Comparison of ENCODE assay signal across 1 cellular context in genomic region chr5:125719681-125720676, GRCh38.
TF ChIP-seq lines count a peak whose summit lies in the region.

No MANE protein-coding gene starts in this region.

TF ChIP-seq in HepG2, 621 proteins besides CTCF, POLR2A, EP300 and RAD21 (continued from another document and continues in another):
- TF ChIP-seq TEF (CRISPR knock-in tag; IDR thresholded peaks at IDR 0.05) = peak; percentile 29; the same call in 1 of the 2 replicates
- no peak for TF ChIP-seq FUBP1 (CRISPR knock-in tag; IDR thresholded peaks at IDR 0.05; ENCODE audit: borderline replicate concordance)
- TF ChIP-seq ZFP36 (IDR thresholded peaks at IDR 0.05; ENCODE audit: borderline replicate concordance, low read depth, low read length, partially characterized antibody) = no peak
- TF ChIP-seq RCOR2 (CRISPR knock-in tag; IDR thresholded peaks at IDR 0.05) = peak; percentile 26; the same call in 1 of the 2 replicates
- peak; percentile 26; the same call in 1 of the 2 replicates for TF ChIP-seq ZNF331 (CRISPR knock-in tag; IDR thresholded peaks at IDR 0.05)
- TF ChIP-seq, protein P1, sequence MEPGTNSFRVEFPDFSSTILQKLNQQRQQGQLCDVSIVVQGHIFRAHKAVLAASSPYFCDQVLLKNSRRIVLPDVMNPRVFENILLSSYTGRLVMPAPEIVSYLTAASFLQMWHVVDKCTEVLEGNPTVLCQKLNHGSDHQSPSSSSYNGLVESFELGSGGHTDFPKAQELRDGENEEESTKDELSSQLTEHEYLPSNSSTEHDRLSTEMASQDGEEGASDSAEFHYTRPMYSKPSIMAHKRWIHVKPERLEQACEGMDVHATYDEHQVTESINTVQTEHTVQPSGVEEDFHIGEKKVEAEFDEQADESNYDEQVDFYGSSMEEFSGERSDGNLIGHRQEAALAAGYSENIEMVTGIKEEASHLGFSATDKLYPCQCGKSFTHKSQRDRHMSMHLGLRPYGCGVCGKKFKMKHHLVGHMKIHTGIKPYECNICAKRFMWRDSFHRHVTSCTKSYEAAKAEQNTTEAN (CRISPR knock-in tag; conservative IDR thresholded peaks at IDR 0.05) = peak; percentile 64
- no peak for TF ChIP-seq EED (CRISPR knock-in tag; IDR thresholded peaks at IDR 0.05)
- peak; percentile 71 for TF ChIP-seq ZMYM4 (CRISPR knock-in tag; IDR thresholded peaks at IDR 0.05)
- no peak for TF ChIP-seq SOX6 (IDR thresholded peaks at IDR 0.05)
- peak; percentile 79 for TF ChIP-seq SOX6 (CRISPR knock-in tag; IDR thresholded peaks at IDR 0.05)
- TF ChIP-seq ZNF607 (CRISPR knock-in tag; IDR thresholded peaks at IDR 0.05; ENCODE audit: borderline replicate concordance) = no peak
- TF ChIP-seq RFX1 (IDR thresholded peaks at IDR 0.05) = no peak
- peak; percentile 54 for TF ChIP-seq FOXA3 (CRISPR knock-in tag; IDR thresholded peaks at IDR 0.05)
- TF ChIP-seq, protein P2, sequence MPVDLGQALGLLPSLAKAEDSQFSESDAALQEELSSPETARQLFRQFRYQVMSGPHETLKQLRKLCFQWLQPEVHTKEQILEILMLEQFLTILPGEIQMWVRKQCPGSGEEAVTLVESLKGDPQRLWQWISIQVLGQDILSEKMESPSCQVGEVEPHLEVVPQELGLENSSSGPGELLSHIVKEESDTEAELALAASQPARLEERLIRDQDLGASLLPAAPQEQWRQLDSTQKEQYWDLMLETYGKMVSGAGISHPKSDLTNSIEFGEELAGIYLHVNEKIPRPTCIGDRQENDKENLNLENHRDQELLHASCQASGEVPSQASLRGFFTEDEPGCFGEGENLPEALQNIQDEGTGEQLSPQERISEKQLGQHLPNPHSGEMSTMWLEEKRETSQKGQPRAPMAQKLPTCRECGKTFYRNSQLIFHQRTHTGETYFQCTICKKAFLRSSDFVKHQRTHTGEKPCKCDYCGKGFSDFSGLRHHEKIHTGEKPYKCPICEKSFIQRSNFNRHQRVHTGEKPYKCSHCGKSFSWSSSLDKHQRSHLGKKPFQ (CRISPR knock-in tag; IDR thresholded peaks at IDR 0.05; ENCODE audit: insufficient replicate concordance) = no peak
- 0 out of 2 replicates have a peak, but pooled peaks have one; percentile 55 for TF ChIP-seq ZNF317 (CRISPR knock-in tag; IDR thresholded peaks at IDR 0.05)
- no peak for TF ChIP-seq STAT6 (CRISPR knock-in tag; IDR thresholded peaks at IDR 0.05; ENCODE audit: borderline replicate concordance)
- no peak for TF ChIP-seq DNMT1 (CRISPR knock-in tag; IDR thresholded peaks at IDR 0.05)
- TF ChIP-seq NCOA5 (CRISPR knock-in tag; IDR thresholded peaks at IDR 0.05) = no peak
- no peak for TF ChIP-seq SNRNP70 (IDR thresholded peaks at IDR 0.05; ENCODE audit: low read depth, low read length)
- TF ChIP-seq ZNF7 (CRISPR knock-in tag; IDR thresholded peaks at IDR 0.05) = no peak
- TF ChIP-seq THYN1 (CRISPR knock-in tag; IDR thresholded peaks at IDR 0.05; ENCODE audit: borderline replicate concordance, low read depth) = no peak
- TF ChIP-seq HNF4A (CRISPR knock-in tag; IDR thresholded peaks at IDR 0.05) = peak; percentile 86
- TF ChIP-seq ZNF556 (CRISPR knock-in tag; IDR thresholded peaks at IDR 0.05; ENCODE audit: borderline replicate concordance) = 0 out of 2 replicates have a peak, but pooled peaks have one; percentile 49
- TF ChIP-seq GTF3A (CRISPR knock-in tag; conservative IDR thresholded peaks at IDR 0.05) = no peak
- no peak for TF ChIP-seq RORA (CRISPR knock-in tag; IDR thresholded peaks at IDR 0.05)
- TF ChIP-seq ZNF264 (CRISPR knock-in tag; IDR thresholded peaks at IDR 0.05) = peak; percentile 63; the same call in 1 of the 2 replicates
- TF ChIP-seq SRY (CRISPR knock-in tag; IDR thresholded peaks at IDR 0.05) = no peak
- no peak for TF ChIP-seq SAFB2 (CRISPR knock-in tag; IDR thresholded peaks at IDR 0.05; ENCODE audit: borderline replicate concordance, low read depth)
- peak; percentile 38; the same call in 1 of the 2 replicates for TF ChIP-seq HNF4G (IDR thresholded peaks at IDR 0.05; ENCODE audit: borderline replicate concordance, low read depth, low read length)
- TF ChIP-seq HNF4G (CRISPR knock-in tag; IDR thresholded peaks at IDR 0.05; ENCODE audit: borderline replicate concordance, low read depth) = no peak
- TF ChIP-seq PAF1 (CRISPR knock-in tag; IDR thresholded peaks at IDR 0.05) = no peak
- no peak for TF ChIP-seq CCDC6 (CRISPR knock-in tag; IDR thresholded peaks at IDR 0.05)
- TF ChIP-seq CBX5 (CRISPR knock-in tag; IDR thresholded peaks at IDR 0.05; ENCODE audit: borderline replicate concordance) = no peak
- no peak for TF ChIP-seq ZNF598 (CRISPR knock-in tag; IDR thresholded peaks at IDR 0.05; ENCODE audit: borderline replicate concordance)
- 0 out of 2 replicates have a peak, but pooled peaks have one; percentile 56 for TF ChIP-seq RFXAP (CRISPR knock-in tag; IDR thresholded peaks at IDR 0.05; ENCODE audit: borderline replicate concordance)
- peak; percentile 68 for TF ChIP-seq YY1 (IDR thresholded peaks at IDR 0.05; ENCODE audit: insufficient read depth, insufficient replicate concordance, low read depth, low read length)
- peak; percentile 89 for TF ChIP-seq SIX1 (CRISPR knock-in tag; IDR thresholded peaks at IDR 0.05; ENCODE audit: borderline replicate concordance)
- TF ChIP-seq MTA3 (CRISPR knock-in tag; IDR thresholded peaks at IDR 0.05) = no peak
- TF ChIP-seq, protein P3, sequence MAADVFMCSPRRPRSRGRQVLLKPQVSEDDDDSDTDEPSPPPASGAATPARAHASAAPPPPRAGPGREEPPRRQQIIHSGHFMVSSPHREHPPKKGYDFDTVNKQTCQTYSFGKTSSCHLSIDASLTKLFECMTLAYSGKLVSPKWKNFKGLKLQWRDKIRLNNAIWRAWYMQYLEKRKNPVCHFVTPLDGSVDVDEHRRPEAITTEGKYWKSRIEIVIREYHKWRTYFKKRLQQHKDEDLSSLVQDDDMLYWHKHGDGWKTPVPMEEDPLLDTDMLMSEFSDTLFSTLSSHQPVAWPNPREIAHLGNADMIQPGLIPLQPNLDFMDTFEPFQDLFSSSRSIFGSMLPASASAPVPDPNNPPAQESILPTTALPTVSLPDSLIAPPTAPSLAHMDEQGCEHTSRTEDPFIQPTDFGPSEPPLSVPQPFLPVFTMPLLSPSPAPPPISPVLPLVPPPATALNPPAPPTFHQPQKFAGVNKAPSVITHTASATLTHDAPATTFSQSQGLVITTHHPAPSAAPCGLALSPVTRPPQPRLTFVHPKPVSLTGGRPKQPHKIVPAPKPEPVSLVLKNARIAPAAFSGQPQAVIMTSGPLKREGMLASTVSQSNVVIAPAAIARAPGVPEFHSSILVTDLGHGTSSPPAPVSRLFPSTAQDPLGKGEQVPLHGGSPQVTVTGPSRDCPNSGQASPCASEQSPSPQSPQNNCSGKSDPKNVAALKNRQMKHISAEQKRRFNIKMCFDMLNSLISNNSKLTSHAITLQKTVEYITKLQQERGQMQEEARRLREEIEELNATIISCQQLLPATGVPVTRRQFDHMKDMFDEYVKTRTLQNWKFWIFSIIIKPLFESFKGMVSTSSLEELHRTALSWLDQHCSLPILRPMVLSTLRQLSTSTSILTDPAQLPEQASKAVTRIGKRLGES (CRISPR knock-in tag; IDR thresholded peaks at IDR 0.05; ENCODE audit: borderline replicate concordance) = 0 out of 2 replicates have a peak, but pooled peaks have one; percentile 39
- TF ChIP-seq, protein P4, sequence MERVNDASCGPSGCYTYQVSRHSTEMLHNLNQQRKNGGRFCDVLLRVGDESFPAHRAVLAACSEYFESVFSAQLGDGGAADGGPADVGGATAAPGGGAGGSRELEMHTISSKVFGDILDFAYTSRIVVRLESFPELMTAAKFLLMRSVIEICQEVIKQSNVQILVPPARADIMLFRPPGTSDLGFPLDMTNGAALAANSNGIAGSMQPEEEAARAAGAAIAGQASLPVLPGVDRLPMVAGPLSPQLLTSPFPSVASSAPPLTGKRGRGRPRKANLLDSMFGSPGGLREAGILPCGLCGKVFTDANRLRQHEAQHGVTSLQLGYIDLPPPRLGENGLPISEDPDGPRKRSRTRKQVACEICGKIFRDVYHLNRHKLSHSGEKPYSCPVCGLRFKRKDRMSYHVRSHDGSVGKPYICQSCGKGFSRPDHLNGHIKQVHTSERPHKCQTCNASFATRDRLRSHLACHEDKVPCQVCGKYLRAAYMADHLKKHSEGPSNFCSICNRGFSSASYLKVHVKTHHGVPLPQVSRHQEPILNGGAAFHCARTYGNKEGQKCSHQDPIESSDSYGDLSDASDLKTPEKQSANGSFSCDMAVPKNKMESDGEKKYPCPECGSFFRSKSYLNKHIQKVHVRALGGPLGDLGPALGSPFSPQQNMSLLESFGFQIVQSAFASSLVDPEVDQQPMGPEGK (CRISPR knock-in tag; IDR thresholded peaks at IDR 0.05) = peak; percentile 19; the same call in 1 of the 2 replicates
- TF ChIP-seq KDM4B (CRISPR knock-in tag; IDR thresholded peaks at IDR 0.05) = 0 out of 2 replicates have a peak, but pooled peaks have one; percentile 47
- peak; percentile 53; the same call in 1 of the 2 replicates for TF ChIP-seq SP140L (CRISPR knock-in tag; IDR thresholded peaks at IDR 0.05; ENCODE audit: borderline replicate concordance)
- TF ChIP-seq PHF20 (CRISPR knock-in tag; IDR thresholded peaks at IDR 0.05) = no peak
- peak; percentile 70; the same call in 1 of the 2 replicates for TF ChIP-seq ZNF124 (CRISPR knock-in tag; IDR thresholded peaks at IDR 0.05)
- TF ChIP-seq, protein P5, sequence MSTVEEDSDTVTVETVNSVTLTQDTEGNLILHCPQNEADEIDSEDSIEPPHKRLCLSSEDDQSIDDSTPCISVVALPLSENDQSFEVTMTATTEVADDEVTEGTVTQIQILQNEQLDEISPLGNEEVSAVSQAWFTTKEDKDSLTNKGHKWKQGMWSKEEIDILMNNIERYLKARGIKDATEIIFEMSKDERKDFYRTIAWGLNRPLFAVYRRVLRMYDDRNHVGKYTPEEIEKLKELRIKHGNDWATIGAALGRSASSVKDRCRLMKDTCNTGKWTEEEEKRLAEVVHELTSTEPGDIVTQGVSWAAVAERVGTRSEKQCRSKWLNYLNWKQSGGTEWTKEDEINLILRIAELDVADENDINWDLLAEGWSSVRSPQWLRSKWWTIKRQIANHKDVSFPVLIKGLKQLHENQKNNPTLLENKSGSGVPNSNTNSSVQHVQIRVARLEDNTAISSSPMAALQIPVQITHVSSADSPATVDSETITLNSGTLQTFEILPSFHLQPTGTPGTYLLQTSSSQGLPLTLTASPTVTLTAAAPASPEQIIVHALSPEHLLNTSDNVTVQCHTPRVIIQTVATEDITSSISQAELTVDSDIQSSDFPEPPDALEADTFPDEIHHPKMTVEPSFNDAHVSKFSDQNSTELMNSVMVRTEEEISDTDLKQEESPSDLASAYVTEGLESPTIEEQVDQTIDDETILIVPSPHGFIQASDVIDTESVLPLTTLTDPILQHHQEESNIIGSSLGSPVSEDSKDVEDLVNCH (CRISPR knock-in tag; IDR thresholded peaks at IDR 0.05) = no peak
- no peak for TF ChIP-seq HIVEP1 (CRISPR knock-in tag; IDR thresholded peaks at IDR 0.05)
- TF ChIP-seq HDAC1 (CRISPR knock-in tag; IDR thresholded peaks at IDR 0.05) = peak; percentile 36
